1 cellular context compared by ENCODE assay signal in genomic region chr1:58966103-58966916, GRCh38.
TF ChIP-seq lines count a peak whose summit lies in the region.

No MANE protein-coding gene starts in this region.

TF ChIP-seq in WTC11, 78 proteins besides CTCF, POLR2A, EP300 and RAD21 (continued from another document):
- no peak for TF ChIP-seq ZNF512 (CRISPR knock-in tag; IDR thresholded peaks at IDR 0.05; ENCODE audit: borderline replicate concordance)
